Comparison of ENCODE assay signal across 1 cellular context in the genomic region with DNA sequence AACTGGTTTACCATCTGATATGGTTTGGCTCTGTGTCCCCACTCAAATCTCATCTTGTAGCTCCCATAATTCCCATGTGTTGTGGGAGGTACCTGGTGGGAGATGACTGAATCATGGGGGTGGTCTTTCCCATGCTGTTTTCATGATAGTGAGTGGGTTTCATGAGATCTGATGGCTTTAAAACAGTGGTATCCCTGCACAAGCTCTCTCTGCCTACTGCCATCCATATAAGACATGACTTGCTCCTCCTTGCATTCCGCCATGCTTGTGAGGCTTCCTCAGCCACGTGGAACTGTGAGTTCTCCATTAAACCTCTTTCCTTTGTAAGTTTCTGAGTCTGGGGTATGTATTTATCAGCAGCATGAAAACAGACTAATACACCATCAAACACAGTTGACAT.
TF ChIP-seq lines count a peak whose summit lies in the region.

No MANE protein-coding gene starts in this region.

TF ChIP-seq in K562, 482 proteins besides CTCF, POLR2A, EP300 and RAD21:
- peak; percentile 92 for TF ChIP-seq ZNF431 (CRISPR knock-in tag; IDR thresholded peaks at IDR 0.05)
